8 cellular contexts compared by ENCODE assay signal in genomic region chr6:163415176-163415619, GRCh38. TPM values are rescaled to one million over a fixed set of nuclear protein-coding genes. Genes with fewer than 3 reads are reported as not detected.
DNase-seq lines count a peak whose midpoint lies in the region; ATAC-seq and TF ChIP-seq lines count a peak whose summit lies in the region.

No MANE protein-coding gene starts in this region.

- no peak for TF ChIP-seq POLR2A in adrenal gland (IDR thresholded peaks at IDR 0.05)
- no peak for TF ChIP-seq POLR2A in testis (IDR thresholded peaks at IDR 0.05)

- H3K4me3 ChIP-seq in MM.1S (ENCODE audit: low read length) (peak overlapping the region; percentile 68), adrenal gland (peak overlapping the region; percentile 57 to 99 (median 82)), testis (peak overlapping the region; percentile 85 to 98)

- H3F3A ChIP-seq in MM.1S (ENCODE audit: insufficient read depth, low read length) = peaks cover 7% of the 10 kb centered on the region

- peak overlapping the region; percentile 60; the same call in 1 of the 2 replicates for H3K9ac ChIP-seq in MM.1S (ENCODE audit: low read length)

- H3K36me3 ChIP-seq in MM.1S (replicated peaks; ENCODE audit: insufficient read depth, low read length) (no peaks in the 10 kb centered on the region), adrenal gland (replicated peaks in 1 of 2) (no peaks in the 10 kb centered on the region), testis (ENCODE audit: low read depth, missing control alignments) (no peaks in the 10 kb centered on the region)

- H3K4me1 ChIP-seq in MM.1S (ENCODE audit: low read length) (no peaks in the 10 kb centered on the region), adrenal gland (replicated peaks in 1 of 2) (peaks cover 14 to 39% of the 10 kb centered on the region in 2 donors), testis (peaks cover 23% of the 10 kb centered on the region)

- H4K20me1 ChIP-seq in MM.1S (ENCODE audit: insufficient read depth, low read length) = peaks cover 12% of the 10 kb centered on the region

- H2AFZ ChIP-seq in MM.1S (ENCODE audit: low read length) = no peak overlapping the region

- H3K4me2 ChIP-seq in MM.1S (ENCODE audit: low read depth, low read length) = no peak overlapping the region

- H3K27ac ChIP-seq in MM.1S (ENCODE audit: low read length) = peak overlapping the region; percentile 57; the same call in 1 of the 2 replicates
- peak overlapping the region; percentile 75 to 98 (median 96) for H3K27ac ChIP-seq in adrenal gland
- H3K27ac ChIP-seq in testis = peak overlapping the region; percentile 99 to 100

- WGBS in adrenal gland, 4 donors = 0 to 1% (median 0%) methylated on average over 3 to 47 of the region's 47 CpGs; no CpG with 5 or more reads in 1 of the 4 donors
- 0% methylated on average over 9 to 46 of the region's 47 CpGs for WGBS in testis, 2 donors

- H3K79me2 ChIP-seq in MM.1S (ENCODE audit: low read length) = peaks cover 44% of the 10 kb centered on the region

- no peaks in the 10 kb centered on the region for H3K27me3 ChIP-seq in MM.1S (replicated peaks; ENCODE audit: insufficient read depth, low read length)
- H3K27me3 ChIP-seq in adrenal gland = no peaks in the 10 kb centered on the region
- no peaks in the 10 kb centered on the region for H3K27me3 ChIP-seq in testis

- no peaks in the 10 kb centered on the region for H3K9me2 ChIP-seq in MM.1S (replicated peaks; ENCODE audit: insufficient read depth, low read length)

- ATAC-seq in Right ventricle myocardium superior (ENCODE audit: poor library complexity) (no peak), esophagus mucosa (no peak)

- DNase-seq in Right ventricle myocardium superior (peak; percentile 53), cardiac septum (ENCODE audit: low spot score) (no peak), MM.1S (no peak), adrenal gland (peak in 2 of 7 donors; percentile 46 to 47), left kidney (ENCODE audit: low read depth, low spot score) (peak; percentile 73), testis (no peak), DMS153 (lab: John Stamatoyannopoulos, UW) (no peak)

- no peak for TF ChIP-seq CTCF in MM.1S (IDR thresholded peaks at IDR 0.05; ENCODE audit: low read length)
- TF ChIP-seq CTCF in adrenal gland (IDR thresholded peaks at IDR 0.05) = no peak
- no peak for TF ChIP-seq CTCF in testis (IDR thresholded peaks at IDR 0.05)

- no peaks in the 10 kb centered on the region for H3K9me3 ChIP-seq in MM.1S (replicated peaks; ENCODE audit: insufficient read depth, low read length)
- H3K9me3 ChIP-seq in adrenal gland (replicated peaks in 1 of 3) = no peaks in the 10 kb centered on the region
- no peaks in the 10 kb centered on the region for H3K9me3 ChIP-seq in testis

- intact Hi-C loops in Right ventricle myocardium superior (cut with DNase I) = loop anchor here (5.0 to 10.0 kb wide), 2 partner anchors 150 to 547 kb away; no protein-coding TSS in a partner anchor
- intact Hi-C loops in cardiac septum (cut with DNase I) = loop anchor here (2.0 to 5.0 kb wide), 4 partner anchors 126 to 558 kb away; no protein-coding TSS in a partner anchor
- intact Hi-C loops in adrenal gland (cut with DNase I) = loop anchor here in 1 of 2 donors (10.0 kb wide), 1 partner anchor 230 kb away; no protein-coding TSS in a partner anchor
- intact Hi-C loops in testis (cut with DNase I; ENCODE audit: low total_unique reads) = no loop called here

RNA-seq across cellular contexts. Expression of gene QKI, which starts 0.7 kb away (rescaled TPM):
- total RNA-seq in Right ventricle myocardium superior = 477 TPM
- total RNA-seq in cardiac septum = 460 TPM
- 100 to 1,000 TPM; 107 to 207 (median 153) TPM for total RNA-seq in adrenal gland
- polyA plus RNA-seq in adrenal gland = 10 to 100 TPM; 10.3 to 89.5 (median 24.8) TPM
- 100 to 1,000 TPM; 315 to 366 TPM for total RNA-seq in testis
- 148 TPM for polyA plus RNA-seq in testis (ENCODE audit: insufficient read depth, low read depth, low replicate concordance)
- 39.6 TPM for total RNA-seq in esophagus mucosa

Comparison
In these comparisons a context has a peak if more than half of its experiments do, and no peak if none do; other contexts are left out.
1. DNase-seq: peak in Right ventricle myocardium superior (single experiment) and left kidney (single experiment); none in cardiac septum (single experiment), MM.1S (single experiment), testis (single experiment) and DMS153 (single experiment).
2. Peak in every context shown above with its lines, with median percentiles within 50 percentile points of each other: H3K27ac ChIP-seq and H3K4me3 ChIP-seq.